In the genomic region with DNA sequence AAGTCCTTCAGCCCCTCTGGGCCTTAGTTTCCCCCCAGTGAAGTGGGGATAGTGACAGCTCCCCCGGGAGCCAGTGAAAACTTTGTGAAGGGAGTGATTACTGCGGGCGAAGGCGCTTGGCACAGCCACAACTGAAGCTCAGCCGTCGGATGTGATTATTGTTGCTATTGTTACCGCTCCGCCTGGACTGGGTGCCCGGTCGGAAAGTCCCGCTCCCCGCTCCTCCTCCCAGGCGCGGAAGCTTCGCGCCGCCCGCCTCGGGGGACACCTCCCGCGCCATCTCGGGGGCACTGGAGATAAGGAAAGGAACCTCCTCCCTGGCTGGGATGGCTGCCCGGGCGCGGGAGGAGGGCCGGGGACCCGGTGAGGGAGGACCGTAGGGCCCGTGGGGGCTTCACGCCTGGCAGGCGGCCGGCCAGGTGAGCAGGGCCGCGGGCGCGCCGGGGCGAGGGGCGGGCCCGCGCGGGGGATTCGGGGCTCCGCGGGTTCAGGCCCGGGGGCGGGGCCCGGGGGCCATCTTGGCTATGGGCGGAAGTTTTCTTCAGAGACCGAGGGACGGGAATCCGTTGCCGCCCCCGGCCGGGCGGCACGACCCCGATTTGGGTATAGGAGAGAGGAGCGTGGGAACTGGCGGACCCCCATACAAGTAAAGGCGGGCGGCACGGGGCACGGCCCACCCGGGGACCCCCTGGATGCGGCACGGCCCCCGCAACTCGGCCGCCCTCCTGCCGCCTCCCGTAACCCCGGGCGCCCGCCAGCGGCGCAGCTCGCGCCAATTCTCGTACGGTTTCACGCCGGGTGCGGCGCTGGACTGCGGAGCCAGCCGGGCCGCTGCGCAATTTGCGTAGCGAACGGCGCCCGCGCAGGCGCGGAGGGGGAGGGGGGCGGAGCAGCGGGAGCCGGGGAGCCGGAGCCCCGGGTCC, we compare ENCODE assay signal across 8 cellular contexts.
A peak's percentile ranks its signal among the peaks of the same experiment; 100 is the strongest.
DNase-seq lines count a peak whose midpoint lies in the region; ATAC-seq lines count a peak whose summit lies in the region.

A gene with protein sequence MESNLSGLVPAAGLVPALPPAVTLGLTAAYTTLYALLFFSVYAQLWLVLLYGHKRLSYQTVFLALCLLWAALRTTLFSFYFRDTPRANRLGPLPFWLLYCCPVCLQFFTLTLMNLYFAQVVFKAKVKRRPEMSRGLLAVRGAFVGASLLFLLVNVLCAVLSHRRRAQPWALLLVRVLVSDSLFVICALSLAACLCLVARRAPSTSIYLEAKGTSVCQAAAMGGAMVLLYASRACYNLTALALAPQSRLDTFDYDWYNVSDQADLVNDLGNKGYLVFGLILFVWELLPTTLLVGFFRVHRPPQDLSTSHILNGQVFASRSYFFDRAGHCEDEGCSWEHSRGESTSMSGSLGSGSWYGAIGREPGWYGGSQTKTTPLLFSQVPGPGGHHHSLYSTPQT (plus strand): TSS at position 887 of the 923 bp plus-strand sequence. CDS start 677 bp downstream, outside the sequence.

- H3K27ac ChIP-seq in cingulate gyrus (ENCODE audit: low read depth, low read length) (peak within 1 kb of the TSS; percentile 96), layer of hippocampus (ENCODE audit: low read depth, low read length) (peak within 1 kb of the TSS; percentile 97)

- peak; percentile 74 for DNase-seq in ACHN
- peak; percentile 88 for DNase-seq in NCI-H345 (lab: John Stamatoyannopoulos, UW)
- peak; percentile 90 to 91 for DNase-seq in activated CD4-positive, alpha-beta T cell treated with anti-CD3 and anti-CD28 coated beads for 4 hours
- peak; percentile 90 to 91 for DNase-seq in stimulated activated CD4-positive, alpha-beta T cell treated with anti-CD3 and anti-CD28 coated beads, Interleukin-1b, Interleukin-23, amount 100 ng/mL, for 4 hours (ENCODE audit: low read depth in 2 of 2)

- ATAC-seq in GM18873 (IDR thresholded peaks at IDR 0.05; ENCODE audit: low FRiP score, unreplicated experiment) (peak; percentile 52), HG03108 (IDR thresholded peaks at IDR 0.05; ENCODE audit: unreplicated experiment) (peak; percentile 46)

- H3K27me3 ChIP-seq in layer of hippocampus (ENCODE audit: control insufficient read depth, insufficient read depth, low read length) = no peaks in the 10 kb centered on the region

- in situ Hi-C loops in ACHN (cut with HindIII; ENCODE audit: low pct_ligation_motif_present, low pct_unique_long_range_greater_than_20kb, low sequenced_read_pairs) = no loop called here

Comparison
In these comparisons a context has a peak if more than half of its experiments do, and no peak if none do; other contexts are left out.
1. Peak in every context shown above with its lines: DNase-seq, ATAC-seq and H3K27ac ChIP-seq.